ENCODE assay signal across 9 cellular contexts in the genomic region with DNA sequence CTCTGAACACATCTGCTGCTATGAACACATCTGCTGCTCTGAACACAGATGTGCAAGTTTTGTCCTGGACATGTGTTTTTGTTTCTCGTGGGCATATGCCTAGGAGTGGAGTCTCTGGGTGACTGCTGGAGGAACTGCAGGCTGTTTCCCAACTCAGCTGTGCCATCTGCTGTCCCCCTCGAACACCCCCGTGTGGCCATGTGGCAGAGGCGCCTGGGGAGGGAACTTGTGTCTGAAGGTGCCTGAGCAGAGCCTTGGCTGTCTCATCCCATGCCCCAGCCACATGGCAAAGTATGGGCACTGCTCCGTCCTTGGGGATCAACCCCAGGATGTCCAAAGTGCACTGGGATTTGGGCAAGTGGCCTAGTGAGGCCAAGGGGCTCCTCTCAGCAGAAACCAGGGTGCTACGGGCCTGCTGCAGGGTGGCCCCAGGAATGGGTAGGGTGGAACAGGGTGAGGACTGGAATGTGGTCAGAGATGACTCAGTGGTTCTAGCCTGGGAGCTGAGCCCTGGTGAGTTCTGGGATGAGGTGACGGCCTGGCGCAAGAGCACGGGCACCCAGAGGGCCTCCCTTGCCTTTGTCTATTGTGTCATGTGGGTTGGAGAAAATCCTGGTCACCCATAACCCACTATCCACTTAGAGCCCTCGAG. TPM values are rescaled to one million over a fixed set of nuclear protein-coding genes. Genes with fewer than 3 reads are reported as not detected.
DNase-seq lines count a peak whose midpoint lies in the region; ATAC-seq, FAIRE-seq and TF ChIP-seq lines count a peak whose summit lies in the region.
"Had no signal": no experiment of that assay in that cellular context is flagged by ENCODE, and none has a peak within 500 bp of the region (broad histone marks: within the 10 kb centered on the region; RNA-seq: fewer than 3 reads in every experiment).

No MANE protein-coding gene starts in this region.

- BruUV-seq in MCF 10A (replicated peaks; lab: Mats Ljungman, UMichigan) (no TSS peak), HepG2 (replicated peaks; lab: Mats Ljungman, UMichigan) (no TSS peak)

- H3K36me3 ChIP-seq in HepG2 (replicated peaks in 1 of 2; ENCODE audit: control insufficient read depth in 1 of 2, insufficient read depth in 2 of 2, low read length in 2 of 2): peaks cover 21 to 69% of the 10 kb centered on the region in 2 experiments

- no peak for TF ChIP-seq RAD21 in HepG2 (CRISPR knock-in tag; IDR thresholded peaks at IDR 0.05)

- H4K20me1 ChIP-seq in HepG2 (ENCODE audit: insufficient read depth, low read length): peaks cover 9% of the 10 kb centered on the region; the same call in 1 of the 2 replicates

- peaks cover 96% of the 10 kb centered on the region for H3K36me3 Mint-ChIP-seq in activated T-cell treated with anti-CD3 and anti-CD28 coated beads, Interleukin-2, amount 50 U/mL, for 24 hours (ENCODE audit: low read depth)
- peaks cover 14% of the 10 kb centered on the region for H3K36me3 Mint-ChIP-seq in activated T-cell treated with anti-CD3 and anti-CD28 coated beads, Interleukin-2, amount 50 U/mL, for 4 hours (ENCODE audit: insufficient read depth)
- H3K36me3 Mint-ChIP-seq in MCF 10A (ENCODE audit: insufficient read depth, unreplicated experiment): peaks cover 95% of the 10 kb centered on the region

- CTCF ChIA-PET in MCF 10A (lab: Yijun Ruan, JAX) (interaction anchor here (0.7 to 1.1 kb wide), 5 partner anchors 15 to 105 kb away, joined by 3 to 8 read pairs (median 3); no protein-coding TSS in a partner anchor), HepG2 (lab: Yijun Ruan, JAX; ENCODE audit: low intra/inter-chr PET ratio, low total read pairs) (no interaction called here)

- intact Hi-C loops in MCF 10A (cut with micrococcal nuclease): loop anchor here (1.0 to 5.0 kb wide), 4 partner anchors 34 to 100 kb away; a partner anchor contains a TSS
- intact Hi-C loops in HepG2 (cut with micrococcal nuclease; ENCODE audit: unreplicated experiment): loop anchor here (2.0 kb wide), 1 partner anchor 34 kb away; no protein-coding TSS in a partner anchor

- H3K4me3 Mint-ChIP-seq in activated T-cell treated with anti-CD3 and anti-CD28 coated beads, Interleukin-2, amount 50 U/mL, for 24 hours: no peak overlapping the region
- no peak overlapping the region for H3K4me3 Mint-ChIP-seq in activated T-cell treated with anti-CD3 and anti-CD28 coated beads, Interleukin-2, amount 50 U/mL, for 4 hours
- peak overlapping the region; percentile 59 for H3K4me3 Mint-ChIP-seq in MCF 10A (ENCODE audit: unreplicated experiment)

- H3K27ac Mint-ChIP-seq in activated T-cell treated with anti-CD3 and anti-CD28 coated beads, Interleukin-2, amount 50 U/mL, for 24 hours: peak overlapping the region; percentile 50
- H3K27ac Mint-ChIP-seq in MCF 10A (ENCODE audit: low read depth, unreplicated experiment): peak overlapping the region; percentile 93

- no peak overlapping the region for H3K4me3 ChIP-seq in HepG2 (replicated peaks in 1 of 3; ENCODE audit: insufficient read depth in 1 of 3, low read depth in 2 of 3, low read length in 3 of 3)

- no peak overlapping the region for H3K4me2 ChIP-seq in HepG2 (ENCODE audit: low read depth, low read length)

- DNase-seq in activated T-cell treated with anti-CD3 and anti-CD28 coated beads, Interleukin-2, amount 50 U/mL, for 24 hours: no peak
- no peak for DNase-seq in activated T-cell treated with anti-CD3 and anti-CD28 coated beads, Interleukin-2, amount 50 U/mL, for 4 hours
- DNase-seq in NCI-H2171 (lab: John Stamatoyannopoulos, UW): peak; percentile 82
- DNase-seq in MCF 10A (ENCODE audit: unreplicated experiment): peak; percentile 96
- DNase-seq in HepG2 (ENCODE audit: low spot score): no peak
- no peak for DNase-seq in stimulated activated naive CD4-positive, alpha-beta T cell treated with Interleukin-2 at 50 U/mL for 16 hours (lab: John Stamatoyannopoulos, UW)

- H3K4me1 Mint-ChIP-seq in activated T-cell treated with anti-CD3 and anti-CD28 coated beads, Interleukin-2, amount 50 U/mL, for 24 hours (ENCODE audit: low read depth): peaks cover 21% of the 10 kb centered on the region
- no peaks in the 10 kb centered on the region for H3K4me1 Mint-ChIP-seq in activated T-cell treated with anti-CD3 and anti-CD28 coated beads, Interleukin-2, amount 50 U/mL, for 4 hours (ENCODE audit: low read depth)
- H3K4me1 Mint-ChIP-seq in MCF 10A (ENCODE audit: insufficient read depth, unreplicated experiment): peaks cover 16% of the 10 kb centered on the region

- ATAC-seq in activated T-cell treated with anti-CD3 and anti-CD28 coated beads, Interleukin-2, amount 50 U/mL, for 4 hours: no peak
- ATAC-seq in HepG2 (peak; percentile 32), HG02884 (IDR thresholded peaks at IDR 0.05; ENCODE audit: unreplicated experiment) (no peak), GM18519 (IDR thresholded peaks at IDR 0.05; ENCODE audit: low FRiP score, unreplicated experiment) (no peak)

- 85% methylated on average over 5 of the region's 10 CpGs for WGBS in HepG2 (ENCODE audit: low lambda C conversion rate)

- TF ChIP-seq EP300 in HepG2 (IDR thresholded peaks at IDR 0.05; ENCODE audit: low read depth in 2 of 2, low read length in 2 of 2) (no peak), HepG2 (CRISPR knock-in tag; IDR thresholded peaks at IDR 0.05; ENCODE audit: borderline replicate concordance) (no peak)

- H3K27me3 ChIP-seq in HepG2 (ENCODE audit: control insufficient read depth in 1 of 2, insufficient read depth in 2 of 2, low read length in 2 of 2): no peaks in the 10 kb centered on the region

- H3K27ac ChIP-seq in HepG2 (ENCODE audit: extremely low read length, insufficient read depth, low read length): no peak overlapping the region

- H3K4me1 ChIP-seq in HepG2 (ENCODE audit: insufficient read depth, low read length): no peaks in the 10 kb centered on the region

- TF ChIP-seq CTCF in MCF 10A (IDR thresholded peaks at IDR 0.05; ENCODE audit: unreplicated experiment): peak; percentile 32
- peak; percentile 36 for TF ChIP-seq CTCF in HepG2 (CRISPR knock-in tag; IDR thresholded peaks at IDR 0.05)

- in situ Hi-C loops in HepG2 (cut with HindIII; ENCODE audit: extremely low pct_ligation_motif_present, low pct_unique_long_range_greater_than_20kb): no loop called here

- H3K9ac ChIP-seq in HepG2 (ENCODE audit: insufficient read depth, low read depth, low read length): no peak overlapping the region

- no peak overlapping the region for H2AFZ ChIP-seq in HepG2 (ENCODE audit: low read length)

- no peaks in the 10 kb centered on the region for H3K27me3 Mint-ChIP-seq in activated T-cell treated with anti-CD3 and anti-CD28 coated beads, Interleukin-2, amount 50 U/mL, for 24 hours
- H3K27me3 Mint-ChIP-seq in activated T-cell treated with anti-CD3 and anti-CD28 coated beads, Interleukin-2, amount 50 U/mL, for 4 hours (ENCODE audit: low read depth): no peaks in the 10 kb centered on the region
- no peaks in the 10 kb centered on the region for H3K27me3 Mint-ChIP-seq in MCF 10A (ENCODE audit: insufficient read depth, unreplicated experiment)

- TF ChIP-seq POLR2A in HepG2 (IDR thresholded peaks at IDR 0.05; ENCODE audit: insufficient read depth in 1 of 2, low read depth in 2 of 2, low read length in 2 of 2): no peak; a peak in 1 of 4 replicates

- H3K9me3 Mint-ChIP-seq in activated T-cell treated with anti-CD3 and anti-CD28 coated beads, Interleukin-2, amount 50 U/mL, for 24 hours: no peaks in the 10 kb centered on the region
- no peaks in the 10 kb centered on the region for H3K9me3 Mint-ChIP-seq in activated T-cell treated with anti-CD3 and anti-CD28 coated beads, Interleukin-2, amount 50 U/mL, for 4 hours
- H3K9me3 Mint-ChIP-seq in MCF 10A (ENCODE audit: unreplicated experiment): no peaks in the 10 kb centered on the region

- H3K9me3 ChIP-seq in HepG2 (ENCODE audit: low read length): no peaks in the 10 kb centered on the region

- no peaks in the 10 kb centered on the region for H3K79me2 ChIP-seq in HepG2 (ENCODE audit: insufficient read depth, low read length)

- FAIRE-seq in HepG2 (lab: Jason Lieb, UNC): no peak

- POLR2A ChIA-PET in MCF 10A (lab: Yijun Ruan, JAX): interaction anchor here (0.5 to 7.7 kb wide), 22 partner anchors 9 to 504 kb away, joined by 3 to 125 read pairs (median 5); a partner anchor contains a TSS
- POLR2A ChIA-PET in HepG2 (lab: Yijun Ruan, JAX): no interaction called here

RNA-seq across cellular contexts. Expression of a gene that starts 14.7 kb away (rescaled TPM):
- total RNA-seq in activated T-cell treated with anti-CD3 and anti-CD28 coated beads, Interleukin-2, amount 50 U/mL, for 4 hours: 10 to 100 TPM; 48.3 to 49.8 (median 49.7) TPM
- 54.6 and 67.7 TPM in 2 replicates for total RNA-seq in MCF 10A (2022)
- 35.8 and 60.5 TPM in 2 replicates for total RNA-seq in HepG2 (2016; rRNA removed; fragmentation: Illumina TruSeq; extraction: Trizol)
- 8.1 and 9.3 TPM in 2 replicates for total RNA-seq in HepG2 (2016; cell fraction: cytosol; rRNA removed; fragmentation: Illumina TruSeq; extraction: Trizol; ENCODE audit: low read depth)
- 33.7 and 52.3 TPM in 2 replicates for total RNA-seq in HepG2 (2016; cell fraction: insoluble cytoplasmic fraction; rRNA removed; fragmentation: Illumina TruSeq; extraction: Trizol)
- total RNA-seq in HepG2 (2016; cell fraction: membrane; rRNA removed; fragmentation: Illumina TruSeq; extraction: Trizol): 20.6 and 22.3 TPM in 2 replicates
- total RNA-seq in HepG2 (2016; cell fraction: nucleus; rRNA removed; fragmentation: Illumina TruSeq; extraction: Trizol): 42.6 and 48.3 TPM in 2 replicates
- polyA plus RNA-seq in HepG2 (2011; rRNA removed): 31.3 and 40.0 TPM in 2 replicates
- 18.2 and 31.2 TPM in 2 replicates for polyA plus RNA-seq in HepG2 (2011; cell fraction: cytosol; rRNA removed)
- polyA plus RNA-seq in HepG2 (2011; cell fraction: nucleus; rRNA removed): 244 and 302 TPM in 2 replicates
- polyA plus RNA-seq in HepG2 (2012): 22.2 and 27.6 TPM in 2 replicates
- polyA plus RNA-seq in HepG2 (2016; cell fraction: cytosol; fragmentation: Illumina TruSeq; extraction: Trizol; ENCODE audit: low read depth): 7.3 and 8.3 TPM in 2 replicates
- 29.8 and 37.5 TPM in 2 replicates for polyA plus RNA-seq in HepG2 (2016; cell fraction: insoluble cytoplasmic fraction; fragmentation: Illumina TruSeq; extraction: Trizol; ENCODE audit: low read depth)
- polyA plus RNA-seq in HepG2 (2016; cell fraction: membrane; fragmentation: Illumina TruSeq; extraction: Trizol; ENCODE audit: low read depth): 10.4 and 13.8 TPM in 2 replicates
- 92.6 and 114 TPM in 2 replicates for polyA plus RNA-seq in HepG2 (2016; cell fraction: nucleus; fragmentation: Illumina TruSeq; extraction: Trizol; ENCODE audit: insufficient read depth, low read depth)
- polyA minus RNA-seq in HepG2 (2011; rRNA and poly(A)+ RNA removed; ENCODE audit: low replicate concordance): 20.9 and 51.8 TPM in 2 replicates
- polyA minus RNA-seq in HepG2 (2011; cell fraction: cytosol; rRNA and poly(A)+ RNA removed): 15.0 and 21.0 TPM in 2 replicates
- 25.6 and 29.0 TPM in 2 replicates for polyA minus RNA-seq in HepG2 (2011; cell fraction: nucleus; rRNA and poly(A)+ RNA removed)

RNA-seq across cellular contexts. Expression of a gene that starts 15.3 kb away (rescaled TPM):
- total RNA-seq in activated T-cell treated with anti-CD3 and anti-CD28 coated beads, Interleukin-2, amount 50 U/mL, for 4 hours: 100 to 1,000 TPM; 281 to 316 (median 313) TPM
- 93.8 and 137 TPM in 2 replicates for total RNA-seq in MCF 10A (2022)
- total RNA-seq in HepG2 (2016; rRNA removed; fragmentation: Illumina TruSeq; extraction: Trizol): 240 and 336 TPM in 2 replicates
- total RNA-seq in HepG2 (2016; cell fraction: cytosol; rRNA removed; fragmentation: Illumina TruSeq; extraction: Trizol; ENCODE audit: low read depth): 94.7 and 94.9 TPM in 2 replicates
- 233 and 351 TPM in 2 replicates for total RNA-seq in HepG2 (2016; cell fraction: insoluble cytoplasmic fraction; rRNA removed; fragmentation: Illumina TruSeq; extraction: Trizol)
- total RNA-seq in HepG2 (2016; cell fraction: membrane; rRNA removed; fragmentation: Illumina TruSeq; extraction: Trizol): 97.2 and 101 TPM in 2 replicates
- 84.2 and 97.2 TPM in 2 replicates for total RNA-seq in HepG2 (2016; cell fraction: nucleus; rRNA removed; fragmentation: Illumina TruSeq; extraction: Trizol)
- polyA plus RNA-seq in HepG2 (2011; rRNA removed): 88.1 and 107 TPM in 2 replicates
- polyA plus RNA-seq in HepG2 (2011; cell fraction: cytosol; rRNA removed): 93.4 and 124 TPM in 2 replicates
- 50.1 and 56.3 TPM in 2 replicates for polyA plus RNA-seq in HepG2 (2011; cell fraction: nucleus; rRNA removed)
- 89.8 and 93.0 TPM in 2 replicates for polyA plus RNA-seq in HepG2 (2012)
- polyA plus RNA-seq in HepG2 (2016; cell fraction: cytosol; fragmentation: Illumina TruSeq; extraction: Trizol; ENCODE audit: low read depth): 78.6 and 81.5 TPM in 2 replicates
- polyA plus RNA-seq in HepG2 (2016; cell fraction: insoluble cytoplasmic fraction; fragmentation: Illumina TruSeq; extraction: Trizol; ENCODE audit: low read depth): 291 and 296 TPM in 2 replicates
- polyA plus RNA-seq in HepG2 (2016; cell fraction: membrane; fragmentation: Illumina TruSeq; extraction: Trizol; ENCODE audit: low read depth): 74.1 and 77.8 TPM in 2 replicates
- 141 and 146 TPM in 2 replicates for polyA plus RNA-seq in HepG2 (2016; cell fraction: nucleus; fragmentation: Illumina TruSeq; extraction: Trizol; ENCODE audit: insufficient read depth, low read depth)
- polyA minus RNA-seq in HepG2 (2011; rRNA and poly(A)+ RNA removed; ENCODE audit: low replicate concordance): 76.8 and 132 TPM in 2 replicates
- 46.9 and 78.3 TPM in 2 replicates for polyA minus RNA-seq in HepG2 (2011; cell fraction: cytosol; rRNA and poly(A)+ RNA removed)
- 15.8 and 16.4 TPM in 2 replicates for polyA minus RNA-seq in HepG2 (2011; cell fraction: nucleus; rRNA and poly(A)+ RNA removed)

RNA-seq across cellular contexts. Expression of a gene that starts 27.3 kb away (rescaled TPM):
- total RNA-seq in activated T-cell treated with anti-CD3 and anti-CD28 coated beads, Interleukin-2, amount 50 U/mL, for 4 hours: 1 to 10 TPM; 1.6 to 1.8 (median 1.7) TPM
- total RNA-seq in MCF 10A (2022): not detected in 2 replicates
- not detected in 2 replicates for total RNA-seq in HepG2 (2016; rRNA removed; fragmentation: Illumina TruSeq; extraction: Trizol)
- total RNA-seq in HepG2 (2016; cell fraction: cytosol; rRNA removed; fragmentation: Illumina TruSeq; extraction: Trizol; ENCODE audit: low read depth): not detected in 2 replicates
- not detected in 2 replicates for total RNA-seq in HepG2 (2016; cell fraction: insoluble cytoplasmic fraction; rRNA removed; fragmentation: Illumina TruSeq; extraction: Trizol)
- not detected in 2 replicates for total RNA-seq in HepG2 (2016; cell fraction: membrane; rRNA removed; fragmentation: Illumina TruSeq; extraction: Trizol)
- total RNA-seq in HepG2 (2016; cell fraction: nucleus; rRNA removed; fragmentation: Illumina TruSeq; extraction: Trizol): not detected in 2 replicates
- not detected in 2 replicates for polyA plus RNA-seq in HepG2 (2011; rRNA removed)
- polyA plus RNA-seq in HepG2 (2011; cell fraction: cytosol; rRNA removed): not detected in 2 replicates
- polyA plus RNA-seq in HepG2 (2011; cell fraction: nucleus; rRNA removed): 0.07 TPM in 1 of 2 replicates, not detected in the other
- polyA plus RNA-seq in HepG2 (2012): 0.11 TPM in 1 of 2 replicates, not detected in the other
- polyA plus RNA-seq in HepG2 (2016; cell fraction: cytosol; fragmentation: Illumina TruSeq; extraction: Trizol; ENCODE audit: low read depth): not detected in 2 replicates
- polyA plus RNA-seq in HepG2 (2016; cell fraction: insoluble cytoplasmic fraction; fragmentation: Illumina TruSeq; extraction: Trizol; ENCODE audit: low read depth): not detected in 2 replicates
- not detected in 2 replicates for polyA plus RNA-seq in HepG2 (2016; cell fraction: membrane; fragmentation: Illumina TruSeq; extraction: Trizol; ENCODE audit: low read depth)
- polyA plus RNA-seq in HepG2 (2016; cell fraction: nucleus; fragmentation: Illumina TruSeq; extraction: Trizol; ENCODE audit: insufficient read depth, low read depth): not detected in 2 replicates
- polyA minus RNA-seq in HepG2 (2011; rRNA and poly(A)+ RNA removed; ENCODE audit: low replicate concordance): not detected in 2 replicates
- polyA minus RNA-seq in HepG2 (2011; cell fraction: cytosol; rRNA and poly(A)+ RNA removed): not detected in 2 replicates
- polyA minus RNA-seq in HepG2 (2011; cell fraction: nucleus; rRNA and poly(A)+ RNA removed): not detected in 2 replicates
- total RNA-seq: aorta had no signal

RNA-seq across cellular contexts. Expression of a gene that starts 35.5 kb away (rescaled TPM):
- 100 to 1,000 TPM; 156 to 166 (median 161) TPM for total RNA-seq in activated T-cell treated with anti-CD3 and anti-CD28 coated beads, Interleukin-2, amount 50 U/mL, for 4 hours
- total RNA-seq in MCF 10A (2022): 34.0 and 36.5 TPM in 2 replicates
- total RNA-seq in HepG2 (2016; rRNA removed; fragmentation: Illumina TruSeq; extraction: Trizol): 8.0 and 12.4 TPM in 2 replicates
- 4.2 and 5.7 TPM in 2 replicates for total RNA-seq in HepG2 (2016; cell fraction: cytosol; rRNA removed; fragmentation: Illumina TruSeq; extraction: Trizol; ENCODE audit: low read depth)
- total RNA-seq in HepG2 (2016; cell fraction: insoluble cytoplasmic fraction; rRNA removed; fragmentation: Illumina TruSeq; extraction: Trizol): 8.0 and 11.4 TPM in 2 replicates
- 8.3 and 9.2 TPM in 2 replicates for total RNA-seq in HepG2 (2016; cell fraction: membrane; rRNA removed; fragmentation: Illumina TruSeq; extraction: Trizol)
- 7.7 and 9.2 TPM in 2 replicates for total RNA-seq in HepG2 (2016; cell fraction: nucleus; rRNA removed; fragmentation: Illumina TruSeq; extraction: Trizol)
- polyA plus RNA-seq in HepG2 (2011; rRNA removed): 19.2 and 20.5 TPM in 2 replicates
- polyA plus RNA-seq in HepG2 (2011; cell fraction: cytosol; rRNA removed): 5.9 and 7.9 TPM in 2 replicates
- 50.3 and 61.9 TPM in 2 replicates for polyA plus RNA-seq in HepG2 (2011; cell fraction: nucleus; rRNA removed)
- 7.5 and 11.4 TPM in 2 replicates for polyA plus RNA-seq in HepG2 (2012)
- 2.6 and 3.7 TPM in 2 replicates for polyA plus RNA-seq in HepG2 (2016; cell fraction: cytosol; fragmentation: Illumina TruSeq; extraction: Trizol; ENCODE audit: low read depth)
- polyA plus RNA-seq in HepG2 (2016; cell fraction: insoluble cytoplasmic fraction; fragmentation: Illumina TruSeq; extraction: Trizol; ENCODE audit: low read depth): 13.5 and 14.7 TPM in 2 replicates
- 8.3 and 8.7 TPM in 2 replicates for polyA plus RNA-seq in HepG2 (2016; cell fraction: membrane; fragmentation: Illumina TruSeq; extraction: Trizol; ENCODE audit: low read depth)
- polyA plus RNA-seq in HepG2 (2016; cell fraction: nucleus; fragmentation: Illumina TruSeq; extraction: Trizol; ENCODE audit: insufficient read depth, low read depth): 25.5 and 28.7 TPM in 2 replicates
- polyA minus RNA-seq in HepG2 (2011; rRNA and poly(A)+ RNA removed; ENCODE audit: low replicate concordance): 19.4 and 40.7 TPM in 2 replicates
- polyA minus RNA-seq in HepG2 (2011; cell fraction: cytosol; rRNA and poly(A)+ RNA removed): 8.5 and 14.7 TPM in 2 replicates
- polyA minus RNA-seq in HepG2 (2011; cell fraction: nucleus; rRNA and poly(A)+ RNA removed): 14.9 and 16.0 TPM in 2 replicates

RNA-seq across cellular contexts. Expression of a gene that starts 42.5 kb away (rescaled TPM):
- total RNA-seq in activated T-cell treated with anti-CD3 and anti-CD28 coated beads, Interleukin-2, amount 50 U/mL, for 4 hours: 10 to 100 TPM; 12.6 to 18.4 (median 17.5) TPM
- total RNA-seq in MCF 10A (2022) (15.8 and 22.1 TPM in 2 replicates), HepG2 (2016; rRNA removed; fragmentation: Illumina TruSeq; extraction: Trizol) (7.9 and 16.0 TPM in 2 replicates)
- 3.5 and 4.1 TPM in 2 replicates for total RNA-seq in HepG2 (2016; cell fraction: cytosol; rRNA removed; fragmentation: Illumina TruSeq; extraction: Trizol; ENCODE audit: low read depth)
- 8.8 and 17.2 TPM in 2 replicates for total RNA-seq in HepG2 (2016; cell fraction: insoluble cytoplasmic fraction; rRNA removed; fragmentation: Illumina TruSeq; extraction: Trizol)
- 7.4 and 7.9 TPM in 2 replicates for total RNA-seq in HepG2 (2016; cell fraction: membrane; rRNA removed; fragmentation: Illumina TruSeq; extraction: Trizol)
- total RNA-seq in HepG2 (2016; cell fraction: nucleus; rRNA removed; fragmentation: Illumina TruSeq; extraction: Trizol): 17.2 and 22.2 TPM in 2 replicates
- polyA plus RNA-seq in HepG2 (2011; rRNA removed): 14.3 and 17.7 TPM in 2 replicates
- 5.0 and 12.7 TPM in 2 replicates for polyA plus RNA-seq in HepG2 (2011; cell fraction: cytosol; rRNA removed)
- 234 and 353 TPM in 2 replicates for polyA plus RNA-seq in HepG2 (2011; cell fraction: nucleus; rRNA removed)
- polyA plus RNA-seq in HepG2 (2012): 6.8 and 9.8 TPM in 2 replicates
- 3.7 and 3.9 TPM in 2 replicates for polyA plus RNA-seq in HepG2 (2016; cell fraction: cytosol; fragmentation: Illumina TruSeq; extraction: Trizol; ENCODE audit: low read depth)
- polyA plus RNA-seq in HepG2 (2016; cell fraction: insoluble cytoplasmic fraction; fragmentation: Illumina TruSeq; extraction: Trizol; ENCODE audit: low read depth): 12.6 and 15.2 TPM in 2 replicates
- 7.8 and 9.8 TPM in 2 replicates for polyA plus RNA-seq in HepG2 (2016; cell fraction: membrane; fragmentation: Illumina TruSeq; extraction: Trizol; ENCODE audit: low read depth)
- polyA plus RNA-seq in HepG2 (2016; cell fraction: nucleus; fragmentation: Illumina TruSeq; extraction: Trizol; ENCODE audit: insufficient read depth, low read depth): 93.2 and 101 TPM in 2 replicates
- 2.9 and 14.9 TPM in 2 replicates for polyA minus RNA-seq in HepG2 (2011; rRNA and poly(A)+ RNA removed; ENCODE audit: low replicate concordance)
- polyA minus RNA-seq in HepG2 (2011; cell fraction: cytosol; rRNA and poly(A)+ RNA removed): 3.4 and 7.0 TPM in 2 replicates
- polyA minus RNA-seq in HepG2 (2011; cell fraction: nucleus; rRNA and poly(A)+ RNA removed): 19.3 TPM in 2 replicates

Comparison
In these comparisons a context has a peak if more than half of its experiments do, and no peak if none do; other contexts are left out.
1. DNase-seq: peak in NCI-H2171 (single experiment) and MCF 10A (single experiment); none in activated T-cell treated with anti-CD3 and anti-CD28 coated beads, Interleukin-2, amount 50 U/mL, for 24 hours (single experiment), activated T-cell treated with anti-CD3 and anti-CD28 coated beads, Interleukin-2, amount 50 U/mL, for 4 hours (single experiment), HepG2 (single experiment) and stimulated activated naive CD4-positive, alpha-beta T cell treated with Interleukin-2 at 50 U/mL for 16 hours (single experiment).